8 cellular contexts compared by ENCODE assay signal in the genomic region with DNA sequence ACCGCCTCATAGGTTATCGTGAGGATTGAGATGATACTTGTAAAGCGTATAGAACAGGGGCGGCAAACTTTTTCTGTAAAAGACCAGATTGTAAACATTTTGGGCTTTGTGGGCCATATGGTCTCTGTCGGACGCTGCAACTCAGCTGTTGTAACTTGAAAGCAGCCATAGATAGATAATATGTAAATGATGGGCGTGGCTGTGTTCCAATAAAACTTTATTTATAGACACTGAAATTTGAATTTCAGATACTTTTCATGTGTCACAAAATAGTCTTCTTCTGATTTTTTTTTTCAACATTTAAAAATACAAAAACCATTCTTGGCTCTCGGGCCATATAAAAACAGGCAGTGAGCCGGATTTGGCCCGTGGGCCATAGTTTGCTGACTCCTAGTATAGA. TPM values are rescaled to one million over a fixed set of nuclear protein-coding genes. Genes with fewer than 3 reads are reported as not detected.
"Had no signal": no experiment of that assay in that cellular context is flagged by ENCODE, and none has a peak within 500 bp of the region (broad histone marks: within the 10 kb centered on the region; RNA-seq: fewer than 3 reads in every experiment).

No MANE protein-coding gene starts in this region.

- H3K4me2 ChIP-seq: KMS-11 had no signal

- H3K27ac ChIP-seq: HL-60, KMS-11 had no signal

- DNase-seq: IMR-90, KBM-7, KG1 had no signal

- FAIRE-seq: HepG2, HTR-8/SVneo had no signal

- H3K9ac ChIP-seq: KMS-11 had no signal

- ATAC-seq: HepG2 had no signal

RNA-seq across cellular contexts. Expression of gene ACTL8, which starts 15.9 kb away (rescaled TPM):
- polyA plus RNA-seq: IgD-negative memory B cell had no signal
